In the genomic region with DNA sequence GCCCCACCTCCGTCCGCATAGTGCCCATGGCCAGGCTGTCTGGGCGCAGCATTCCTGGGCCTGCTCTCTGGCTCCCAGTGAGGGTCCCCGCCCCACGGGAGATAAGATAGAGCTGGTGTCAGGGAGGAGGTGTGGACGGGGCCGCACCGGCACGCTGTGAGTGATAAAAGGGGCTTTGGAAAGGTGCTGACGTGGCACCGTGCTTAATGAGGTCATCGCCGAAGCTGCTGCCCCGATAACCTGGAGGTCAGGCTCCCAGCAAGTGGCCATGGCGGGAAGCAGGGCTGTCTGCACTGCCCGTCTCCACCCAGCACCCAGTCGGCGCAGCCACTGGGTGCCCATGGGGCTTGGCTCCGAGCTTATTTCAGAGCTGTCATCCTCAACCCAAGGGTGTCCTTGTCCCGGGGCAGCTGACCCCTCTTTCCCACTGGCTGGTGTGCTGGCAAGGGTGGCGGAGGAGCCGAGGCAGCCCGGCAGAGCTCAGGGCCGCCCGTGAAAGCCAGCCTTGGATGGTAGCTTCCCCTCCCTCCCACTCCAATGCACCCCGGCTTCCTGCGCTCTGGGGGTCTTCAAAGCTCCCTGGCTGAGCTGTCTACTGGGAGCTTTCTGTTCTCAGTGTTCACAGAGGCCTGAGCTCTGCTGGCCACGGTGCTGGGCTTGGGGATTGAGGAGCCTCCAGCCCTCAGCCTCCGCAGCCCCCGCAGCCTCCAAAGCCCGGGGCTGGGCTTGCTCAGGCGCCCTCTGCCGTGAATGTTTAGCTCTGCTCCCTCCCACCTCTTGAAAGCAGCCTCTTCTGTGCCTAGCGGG, we compare ENCODE assay signal across 1 cellular context.
TF ChIP-seq lines count a peak whose summit lies in the region.

No MANE protein-coding gene starts in this region.

TF ChIP-seq in HepG2, 621 proteins besides CTCF, POLR2A, EP300 and RAD21 (continued from another document and continues in another):
- no peak for TF ChIP-seq IKZF5 (CRISPR knock-in tag; IDR thresholded peaks at IDR 0.05)
- TF ChIP-seq, protein P1, sequence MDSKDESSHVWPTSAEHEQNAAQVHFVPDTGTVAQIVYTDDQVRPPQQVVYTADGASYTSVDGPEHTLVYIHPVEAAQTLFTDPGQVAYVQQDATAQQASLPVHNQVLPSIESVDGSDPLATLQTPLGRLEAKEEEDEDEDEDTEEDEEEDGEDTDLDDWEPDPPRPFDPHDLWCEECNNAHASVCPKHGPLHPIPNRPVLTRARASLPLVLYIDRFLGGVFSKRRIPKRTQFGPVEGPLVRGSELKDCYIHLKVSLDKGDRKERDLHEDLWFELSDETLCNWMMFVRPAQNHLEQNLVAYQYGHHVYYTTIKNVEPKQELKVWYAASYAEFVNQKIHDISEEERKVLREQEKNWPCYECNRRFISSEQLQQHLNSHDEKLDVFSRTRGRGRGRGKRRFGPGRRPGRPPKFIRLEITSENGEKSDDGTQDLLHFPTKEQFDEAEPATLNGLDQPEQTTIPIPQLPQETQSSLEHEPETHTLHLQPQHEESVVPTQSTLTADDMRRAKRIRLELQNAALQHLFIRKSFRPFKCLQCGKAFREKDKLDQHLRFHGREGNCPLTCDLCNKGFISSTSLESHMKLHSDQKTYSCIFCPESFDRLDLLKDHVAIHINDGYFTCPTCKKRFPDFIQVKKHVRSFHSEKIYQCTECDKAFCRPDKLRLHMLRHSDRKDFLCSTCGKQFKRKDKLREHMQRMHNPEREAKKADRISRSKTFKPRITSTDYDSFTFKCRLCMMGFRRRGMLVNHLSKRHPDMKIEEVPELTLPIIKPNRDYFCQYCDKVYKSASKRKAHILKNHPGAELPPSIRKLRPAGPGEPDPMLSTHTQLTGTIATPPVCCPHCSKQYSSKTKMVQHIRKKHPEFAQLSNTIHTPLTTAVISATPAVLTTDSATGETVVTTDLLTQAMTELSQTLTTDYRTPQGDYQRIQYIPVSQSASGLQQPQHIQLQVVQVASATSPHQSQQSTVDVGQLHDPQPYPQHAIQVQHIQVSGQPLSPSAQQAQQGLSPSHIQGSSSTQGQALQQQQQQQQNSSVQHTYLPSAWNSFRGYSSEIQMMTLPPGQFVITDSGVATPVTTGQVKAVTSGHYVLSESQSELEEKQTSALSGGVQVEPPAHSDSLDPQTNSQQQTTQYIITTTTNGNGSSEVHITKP (CRISPR knock-in tag; IDR thresholded peaks at IDR 0.05; ENCODE audit: low read depth): no peak
- no peak for TF ChIP-seq NFKBIZ (CRISPR knock-in tag; IDR thresholded peaks at IDR 0.05)
- no peak for TF ChIP-seq ZNF749 (CRISPR knock-in tag; IDR thresholded peaks at IDR 0.05; ENCODE audit: borderline replicate concordance)
- 0 out of 2 replicates have a peak, but pooled peaks have one; percentile 16 for TF ChIP-seq PHF8 (CRISPR knock-in tag; IDR thresholded peaks at IDR 0.05)
- TF ChIP-seq DR1 (CRISPR knock-in tag; IDR thresholded peaks at IDR 0.05): no peak
- TF ChIP-seq, protein P2, sequence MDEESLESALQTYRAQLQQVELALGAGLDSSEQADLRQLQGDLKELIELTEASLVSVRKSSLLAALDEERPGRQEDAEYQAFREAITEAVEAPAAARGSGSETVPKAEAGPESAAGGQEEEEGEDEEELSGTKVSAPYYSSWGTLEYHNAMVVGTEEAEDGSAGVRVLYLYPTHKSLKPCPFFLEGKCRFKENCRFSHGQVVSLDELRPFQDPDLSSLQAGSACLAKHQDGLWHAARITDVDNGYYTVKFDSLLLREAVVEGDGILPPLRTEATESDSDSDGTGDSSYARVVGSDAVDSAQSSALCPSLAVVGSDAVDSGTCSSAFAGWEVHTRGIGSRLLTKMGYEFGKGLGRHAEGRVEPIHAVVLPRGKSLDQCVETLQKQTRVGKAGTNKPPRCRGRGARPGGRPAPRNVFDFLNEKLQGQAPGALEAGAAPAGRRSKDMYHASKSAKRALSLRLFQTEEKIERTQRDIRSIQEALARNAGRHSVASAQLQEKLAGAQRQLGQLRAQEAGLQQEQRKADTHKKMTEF (CRISPR knock-in tag; IDR thresholded peaks at IDR 0.05): 0 out of 2 replicates have a peak, but pooled peaks have one; percentile 61
- no peak for TF ChIP-seq WIZ (CRISPR knock-in tag; IDR thresholded peaks at IDR 0.05)
- no peak for TF ChIP-seq MIXL1 (CRISPR knock-in tag; IDR thresholded peaks at IDR 0.05)
- TF ChIP-seq ATF7 (IDR thresholded peaks at IDR 0.05): peak; percentile 31; the same call in 1 of the 2 replicates
- TF ChIP-seq ATF7 (CRISPR knock-in tag; IDR thresholded peaks at IDR 0.05): peak; percentile 72; the same call in 1 of the 2 replicates
- no peak for TF ChIP-seq ZNF432 (CRISPR knock-in tag; IDR thresholded peaks at IDR 0.05; ENCODE audit: borderline replicate concordance)
- no peak for TF ChIP-seq SOX5 (CRISPR knock-in tag; IDR thresholded peaks at IDR 0.05; ENCODE audit: borderline replicate concordance)
- TF ChIP-seq ZBTB42 (CRISPR knock-in tag; IDR thresholded peaks at IDR 0.05): no peak
- no peak for TF ChIP-seq NRL (CRISPR knock-in tag; IDR thresholded peaks at IDR 0.05; ENCODE audit: borderline replicate concordance)
- TF ChIP-seq ZNF101 (CRISPR knock-in tag; IDR thresholded peaks at IDR 0.05; ENCODE audit: borderline replicate concordance, low read depth): no peak
- TF ChIP-seq NONO (IDR thresholded peaks at IDR 0.05): no peak
- TF ChIP-seq NONO (CRISPR knock-in tag; conservative IDR thresholded peaks at IDR 0.05): peak; percentile 32; the same call in 1 of the 2 replicates
- peak; percentile 73; the same call in 1 of the 2 replicates for TF ChIP-seq ZNF619 (CRISPR knock-in tag; IDR thresholded peaks at IDR 0.05)
- TF ChIP-seq, protein P3, sequence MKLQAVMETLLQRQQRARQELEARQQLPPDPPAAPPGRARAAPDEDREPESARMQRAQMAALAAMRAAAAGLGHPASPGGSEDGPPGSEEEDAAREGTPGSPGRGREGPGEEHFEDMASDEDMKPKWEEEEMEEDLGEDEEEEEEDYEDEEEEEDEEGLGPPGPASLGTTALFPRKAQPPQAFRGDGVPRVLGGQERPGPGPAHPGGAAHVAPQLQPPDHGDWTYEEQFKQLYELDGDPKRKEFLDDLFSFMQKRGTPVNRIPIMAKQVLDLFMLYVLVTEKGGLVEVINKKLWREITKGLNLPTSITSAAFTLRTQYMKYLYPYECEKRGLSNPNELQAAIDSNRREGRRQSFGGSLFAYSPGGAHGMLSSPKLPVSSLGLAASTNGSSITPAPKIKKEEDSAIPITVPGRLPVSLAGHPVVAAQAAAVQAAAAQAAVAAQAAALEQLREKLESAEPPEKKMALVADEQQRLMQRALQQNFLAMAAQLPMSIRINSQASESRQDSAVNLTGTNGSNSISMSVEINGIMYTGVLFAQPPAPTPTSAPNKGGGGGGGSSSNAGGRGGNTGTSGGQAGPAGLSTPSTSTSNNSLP (IDR thresholded peaks at IDR 0.05; ENCODE audit: low read depth, low read length): no peak
- TF ChIP-seq POLR2AphosphoS5 (IDR thresholded peaks at IDR 0.05; ENCODE audit: low read depth, low read length): no peak
- TF ChIP-seq ZNF407 (CRISPR knock-in tag; IDR thresholded peaks at IDR 0.05; ENCODE audit: not compliant biosample characterization): peak; percentile 32
- no peak for TF ChIP-seq ZFP90 (CRISPR knock-in tag; IDR thresholded peaks at IDR 0.05; ENCODE audit: borderline replicate concordance)
- no peak for TF ChIP-seq ZNF510 (CRISPR knock-in tag; IDR thresholded peaks at IDR 0.05; ENCODE audit: low read depth)
- TF ChIP-seq, protein P4, sequence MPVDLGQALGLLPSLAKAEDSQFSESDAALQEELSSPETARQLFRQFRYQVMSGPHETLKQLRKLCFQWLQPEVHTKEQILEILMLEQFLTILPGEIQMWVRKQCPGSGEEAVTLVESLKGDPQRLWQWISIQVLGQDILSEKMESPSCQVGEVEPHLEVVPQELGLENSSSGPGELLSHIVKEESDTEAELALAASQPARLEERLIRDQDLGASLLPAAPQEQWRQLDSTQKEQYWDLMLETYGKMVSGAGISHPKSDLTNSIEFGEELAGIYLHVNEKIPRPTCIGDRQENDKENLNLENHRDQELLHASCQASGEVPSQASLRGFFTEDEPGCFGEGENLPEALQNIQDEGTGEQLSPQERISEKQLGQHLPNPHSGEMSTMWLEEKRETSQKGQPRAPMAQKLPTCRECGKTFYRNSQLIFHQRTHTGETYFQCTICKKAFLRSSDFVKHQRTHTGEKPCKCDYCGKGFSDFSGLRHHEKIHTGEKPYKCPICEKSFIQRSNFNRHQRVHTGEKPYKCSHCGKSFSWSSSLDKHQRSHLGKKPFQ (CRISPR knock-in tag; IDR thresholded peaks at IDR 0.05; ENCODE audit: insufficient replicate concordance): peak; percentile 27
- TF ChIP-seq FOXK1 (CRISPR knock-in tag; IDR thresholded peaks at IDR 0.05; ENCODE audit: borderline replicate concordance, low read depth): no peak
- TF ChIP-seq FOXA1 (IDR thresholded peaks at IDR 0.05): no peak
- no peak for TF ChIP-seq FOXA1 (CRISPR knock-in tag; IDR thresholded peaks at IDR 0.05)
- no peak for TF ChIP-seq GATAD1 (CRISPR knock-in tag; IDR thresholded peaks at IDR 0.05)
- 0 out of 2 replicates have a peak, but pooled peaks have one; percentile 28 for TF ChIP-seq GABPB1 (CRISPR knock-in tag; IDR thresholded peaks at IDR 0.05)
- peak; percentile 13 for TF ChIP-seq XRCC5 (optimal IDR thresholded peaks at IDR 0.05; ENCODE audit: low read length)
- TF ChIP-seq NR2F2 (IDR thresholded peaks at IDR 0.05; ENCODE audit: borderline replicate concordance, low read depth): no peak
- 0 out of 2 replicates have a peak, but pooled peaks have one; percentile 37 for TF ChIP-seq ZFP41 (CRISPR knock-in tag; IDR thresholded peaks at IDR 0.05; ENCODE audit: borderline replicate concordance)
- 0 out of 2 replicates have a peak, but pooled peaks have one; percentile 27 for TF ChIP-seq ZNF788 (CRISPR knock-in tag; IDR thresholded peaks at IDR 0.05; ENCODE audit: borderline replicate concordance)
- TF ChIP-seq ELF3 (CRISPR knock-in tag; IDR thresholded peaks at IDR 0.05): no peak; the same call in 1 of the 2 replicates
- TF ChIP-seq ZNF12 (CRISPR knock-in tag; IDR thresholded peaks at IDR 0.05): no peak
- no peak for TF ChIP-seq KDM6A (CRISPR knock-in tag; IDR thresholded peaks at IDR 0.05; ENCODE audit: low read depth)
- TF ChIP-seq, protein P5, sequence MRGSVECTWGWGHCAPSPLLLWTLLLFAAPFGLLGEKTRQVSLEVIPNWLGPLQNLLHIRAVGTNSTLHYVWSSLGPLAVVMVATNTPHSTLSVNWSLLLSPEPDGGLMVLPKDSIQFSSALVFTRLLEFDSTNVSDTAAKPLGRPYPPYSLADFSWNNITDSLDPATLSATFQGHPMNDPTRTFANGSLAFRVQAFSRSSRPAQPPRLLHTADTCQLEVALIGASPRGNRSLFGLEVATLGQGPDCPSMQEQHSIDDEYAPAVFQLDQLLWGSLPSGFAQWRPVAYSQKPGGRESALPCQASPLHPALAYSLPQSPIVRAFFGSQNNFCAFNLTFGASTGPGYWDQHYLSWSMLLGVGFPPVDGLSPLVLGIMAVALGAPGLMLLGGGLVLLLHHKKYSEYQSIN (CRISPR knock-in tag; IDR thresholded peaks at IDR 0.05; ENCODE audit: borderline replicate concordance): no peak
- TF ChIP-seq ZNF614 (CRISPR knock-in tag; IDR thresholded peaks at IDR 0.05; ENCODE audit: borderline replicate concordance): no peak
